17 cellular contexts compared by ENCODE assay signal in genomic region chr1:53683986-53684740, GRCh38. TPM values are rescaled to one million over a fixed set of nuclear protein-coding genes. Genes with fewer than 3 reads are reported as not detected.
DNase-seq lines count a peak whose midpoint lies in the region; ATAC-seq and TF ChIP-seq lines count a peak whose summit lies in the region.
"Had no signal": no experiment of that assay in that cellular context is flagged by ENCODE, and none has a peak within 500 bp of the region (broad histone marks: within the 10 kb centered on the region; RNA-seq: fewer than 3 reads in every experiment).

No MANE protein-coding gene starts in this region.

- intact Hi-C loops in IMR-90 (cut with micrococcal nuclease) (no loop called here), ascending aorta (cut with DNase I) (loop anchor here (5.0 kb wide), 1 partner anchor 197 kb away; no protein-coding TSS in a partner anchor)

- peak overlapping the region; percentile 83 for H2AK5ac ChIP-seq in IMR-90 (ENCODE audit: low read depth, low read length)

- H3K4me3 ChIP-seq in IMR-90 (ENCODE audit: insufficient read depth, low read depth, low read length) (no peak overlapping the region), osteoblast (ENCODE audit: insufficient read depth, low read length) (no peak overlapping the region), ascending aorta (no peak overlapping the region)
- H3K4me3 ChIP-seq: A549 had no signal

- H4K20me1 ChIP-seq in IMR-90 (ENCODE audit: insufficient read depth, low read length) (peaks cover 35% of the 10 kb centered on the region), osteoblast (ENCODE audit: insufficient read depth, low read length) (peaks cover 69% of the 10 kb centered on the region)

- no peaks in the 10 kb centered on the region for H3K9me3 Mint-ChIP-seq in chondrocyte (ENCODE audit: low read depth)
- H3K9me3 Mint-ChIP-seq: central memory CD8-positive, alpha-beta T cell had no signal

- no peak overlapping the region for H3K9ac ChIP-seq in IMR-90 (ENCODE audit: low read depth, low read length)

- no peak for ATAC-seq in IMR-90 (ENCODE audit: low read depth)
- no peak for ATAC-seq in GM18498 (IDR thresholded peaks at IDR 0.05; ENCODE audit: unreplicated experiment)

- in situ Hi-C loops in IMR-90 (cut with MboI; ENCODE audit: low sequenced_read_pairs), result no loop called here

- peak; percentile 11 to 25 for DNase-seq in NCI-H524 (lab: John Stamatoyannopoulos, UW)
- no peak for DNase-seq in NCI-H524 treated with DMSO at 0.1 percent for 48 hours (lab: John Stamatoyannopoulos, UW)
- no peak for DNase-seq in IMR-90
- no peak for DNase-seq in chondrocyte (ENCODE audit: low spot score)
- peak; percentile 81 for DNase-seq in osteoblast (ENCODE audit: insufficient read length, low spot score, missing footprints)
- no peak for DNase-seq in ascending aorta (ENCODE audit: low spot score in 2 of 2)
- DNase-seq in putamen (ENCODE audit: low spot score), result no peak
- DNase-seq: activated CD8-positive, alpha-beta memory T cell treated with anti-CD3 and anti-CD28 coated beads for 24 hours; DMS153; erythroblast; NCI-H510A; SIG-M5 had no signal

- H2BK5ac ChIP-seq in IMR-90 (ENCODE audit: low read depth, low read length, poor library complexity, severe bottlenecking), result peak overlapping the region; percentile 21

- H2AFZ ChIP-seq in IMR-90 (replicated peaks; ENCODE audit: low read length, poor library complexity) (peak overlapping the region; percentile 16), osteoblast (ENCODE audit: low read length) (no peak overlapping the region)

- H2AK9ac ChIP-seq in IMR-90 (replicated peaks; ENCODE audit: low read depth, low read length, poor library complexity), result peak overlapping the region; percentile 38

- dilution Hi-C loops in IMR-90 (cut with HindIII; ENCODE audit: low sequenced_read_pairs, unreplicated experiment), result no loop called here

- H3K56ac ChIP-seq in IMR-90 (ENCODE audit: extremely low read depth, insufficient read depth, low read length), result no peak overlapping the region

- peak overlapping the region; percentile 84 for H2BK20ac ChIP-seq in IMR-90 (ENCODE audit: low read depth, low read length)

- TF ChIP-seq CTCF in IMR-90 (conservative IDR thresholded peaks at IDR 0.05; ENCODE audit: low read depth, low read length), result peak; percentile 28
- TF ChIP-seq CTCF in chondrocyte (IDR thresholded peaks at IDR 0.05), result peak; percentile 67
- TF ChIP-seq CTCF in osteoblast (IDR thresholded peaks at IDR 0.05; ENCODE audit: extremely low read depth, low read depth, low read length), result peak; percentile 15
- TF ChIP-seq CTCF in ascending aorta (IDR thresholded peaks at IDR 0.05), result no peak

- no TSS peak for BruUV-seq in IMR-90 (replicated peaks; lab: Mats Ljungman, UMichigan)

- no peak for TF ChIP-seq RAD21 in IMR-90 (IDR thresholded peaks at IDR 0.05; ENCODE audit: low read length)

- H4K5ac ChIP-seq in IMR-90 (ENCODE audit: low read depth, low read length), result no peak overlapping the region

- no peaks in the 10 kb centered on the region for H3K27me3 Mint-ChIP-seq in chondrocyte (ENCODE audit: low read depth)

- H4K91ac ChIP-seq in IMR-90 (ENCODE audit: insufficient read depth, low read depth, low read length), result peak overlapping the region; percentile 86

- peaks cover 0 to 48% of the 10 kb centered on the region in 2 experiments; a peak in 3 of 4 replicates for H3K79me1 ChIP-seq in IMR-90 (ENCODE audit: low read depth in 1 of 2, low read length in 2 of 2)

- no peaks in the 10 kb centered on the region for H3K36me3 Mint-ChIP-seq in chondrocyte (ENCODE audit: low read depth)

- H3K9me1 ChIP-seq in IMR-90 (ENCODE audit: insufficient read depth, low read length), result peaks cover 20% of the 10 kb centered on the region

- POLR2A ChIA-PET in IMR-90 (lab: Charles Lee; ENCODE audit: unreplicated experiment), result no interaction called here

- H3K27ac ChIP-seq in IMR-90 (ENCODE audit: insufficient read depth, low read length), result no peak overlapping the region; the same call in 1 of the 2 replicates
- H3K27ac ChIP-seq in osteoblast (ENCODE audit: low read depth, low read length), result no peak overlapping the region
- H3K27ac ChIP-seq in ascending aorta, result no peak overlapping the region
- H3K27ac ChIP-seq: A549 had no signal

- H4K8ac ChIP-seq in IMR-90 (ENCODE audit: low read depth in 2 of 2, low read length in 2 of 2), result peak overlapping the region in 1 of 2 experiments; percentile 37; a peak in 1 of 4 replicates

- H3K79me2 ChIP-seq in osteoblast (ENCODE audit: insufficient read depth, low read length), result no peaks in the 10 kb centered on the region

- CTCF ChIA-PET in IMR-90 (lab: Yijun Ruan, JAX), result no interaction called here

- H3K4me1 Mint-ChIP-seq in chondrocyte (ENCODE audit: low read depth), result peaks cover 83% of the 10 kb centered on the region

- no peaks in the 10 kb centered on the region for H3K27me3 ChIP-seq in IMR-90 (ENCODE audit: control insufficient read depth, insufficient read depth, low read length)
- H3K27me3 ChIP-seq in osteoblast (ENCODE audit: insufficient read depth, low read length), result no peaks in the 10 kb centered on the region
- no peaks in the 10 kb centered on the region for H3K27me3 ChIP-seq in ascending aorta

- H3K4me3 Mint-ChIP-seq in chondrocyte (ENCODE audit: unreplicated experiment), result peak overlapping the region; percentile 73
- H3K4me3 Mint-ChIP-seq: central memory CD8-positive, alpha-beta T cell had no signal

- peak overlapping the region; percentile 64; the same call in 1 of the 2 replicates for H3K14ac ChIP-seq in IMR-90 (replicated peaks; ENCODE audit: low read depth, low read length)

- no peaks in the 10 kb centered on the region for H3K9me3 ChIP-seq in IMR-90 (ENCODE audit: control insufficient read depth, insufficient read depth, low read length)
- H3K9me3 ChIP-seq in osteoblast (ENCODE audit: low read depth, low read length), result no peaks in the 10 kb centered on the region
- H3K9me3 ChIP-seq in ascending aorta, result no peaks in the 10 kb centered on the region
- H3K9me3 ChIP-seq: A549 had no signal

- H2BK120ac ChIP-seq in IMR-90 (ENCODE audit: low read depth, low read length), result peak overlapping the region; percentile 89

- peaks cover 28% of the 10 kb centered on the region for H3K4me1 ChIP-seq in IMR-90 (ENCODE audit: control insufficient read depth, insufficient read depth, low read length)
- H3K4me1 ChIP-seq in osteoblast (ENCODE audit: insufficient read depth, low read length), result no peaks in the 10 kb centered on the region
- no peaks in the 10 kb centered on the region for H3K4me1 ChIP-seq in ascending aorta
- H3K4me1 ChIP-seq: A549 had no signal

- WGBS in IMR-90 (ENCODE audit: extremely low coverage in 2 of 2, insufficient read length in 1 of 2), 2 experiments, result 100% methylated on average over 1 of the region's 3 CpGs; no CpG with 5 or more reads in 1 of the 2 experiments

- TF ChIP-seq POLR2A in IMR-90 (IDR thresholded peaks at IDR 0.05; ENCODE audit: low read depth, low read length), result no peak

- peak overlapping the region; percentile 95 for H3K27ac Mint-ChIP-seq in chondrocyte (ENCODE audit: unreplicated experiment)

- peak overlapping the region; percentile 87 for H3K4ac ChIP-seq in IMR-90 (ENCODE audit: low read depth, low read length)

- H3K23ac ChIP-seq in IMR-90 (ENCODE audit: low read depth, low read length), result peak overlapping the region; percentile 87; the same call in 1 of the 2 replicates

- H2BK15ac ChIP-seq in IMR-90 (ENCODE audit: low read depth, low read length), result peak overlapping the region; percentile 29; the same call in 2 of the 3 replicates

- H3K36me3 ChIP-seq in IMR-90 (ENCODE audit: control insufficient read depth, insufficient read depth, low read length) (no peaks in the 10 kb centered on the region), osteoblast (ENCODE audit: insufficient read depth, low read length) (no peaks in the 10 kb centered on the region), ascending aorta (no peaks in the 10 kb centered on the region)

- H3K4me2 ChIP-seq in IMR-90 (ENCODE audit: low read depth, low read length), result no peak overlapping the region
- H3K4me2 ChIP-seq in osteoblast (ENCODE audit: insufficient read depth, low read length), result no peak overlapping the region

- H3K18ac ChIP-seq in IMR-90 (ENCODE audit: low read depth, low read length), result no peak overlapping the region

TF ChIP-seq in IMR-90, 13 proteins besides CTCF, POLR2A, EP300 and RAD21 (continues in another document):
- TF ChIP-seq RCOR1 (IDR thresholded peaks at IDR 0.05; ENCODE audit: insufficient replicate concordance, low read length) (no peak), RFX5 (IDR thresholded peaks at IDR 0.05; ENCODE audit: low read depth, low read length) (no peak), MAFK (IDR thresholded peaks at IDR 0.05; ENCODE audit: low read depth, low read length) (no peak), CHD1 (IDR thresholded peaks at IDR 0.05; ENCODE audit: low read depth, low read length) (no peak), NFE2L2 (IDR thresholded peaks at IDR 0.05; ENCODE audit: low read depth, low read length) (no peak), MAZ (IDR thresholded peaks at IDR 0.05; ENCODE audit: borderline replicate concordance, low read depth, low read length) (no peak), ELK1 (IDR thresholded peaks at IDR 0.05; ENCODE audit: borderline replicate concordance, low read depth, low read length) (no peak), FOS (IDR thresholded peaks at IDR 0.05; ENCODE audit: low read depth, low read length) (no peak), CEBPB (IDR thresholded peaks at IDR 0.05; ENCODE audit: low read depth, low read length) (no peak)
- TF ChIP-seq, protein P1, sequence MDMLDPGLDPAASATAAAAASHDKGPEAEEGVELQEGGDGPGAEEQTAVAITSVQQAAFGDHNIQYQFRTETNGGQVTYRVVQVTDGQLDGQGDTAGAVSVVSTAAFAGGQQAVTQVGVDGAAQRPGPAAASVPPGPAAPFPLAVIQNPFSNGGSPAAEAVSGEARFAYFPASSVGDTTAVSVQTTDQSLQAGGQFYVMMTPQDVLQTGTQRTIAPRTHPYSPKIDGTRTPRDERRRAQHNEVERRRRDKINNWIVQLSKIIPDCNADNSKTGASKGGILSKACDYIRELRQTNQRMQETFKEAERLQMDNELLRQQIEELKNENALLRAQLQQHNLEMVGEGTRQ (IDR thresholded peaks at IDR 0.05; ENCODE audit: low read depth, low read length), result no peak

RNA-seq across cellular contexts. Expression of gene GLIS1, which starts 54.8 kb away (rescaled TPM):
- 0.18 and 0.28 TPM in 2 replicates for total RNA-seq in IMR-90 (2012; rRNA removed)
- 2.3 and 3.5 TPM in 2 replicates for polyA plus RNA-seq in IMR-90 (2012; rRNA removed)
- 1.5 and 3.3 TPM in 2 replicates for polyA plus RNA-seq in IMR-90 (2012; cell fraction: cytosol; rRNA removed)
- polyA plus RNA-seq in IMR-90 (2012; cell fraction: nucleus; rRNA removed; ENCODE audit: low replicate concordance), result 6.1 and 16.8 TPM in 2 replicates
- total RNA-seq in chondrocyte, result 17.3 to 36.2 TPM (median 17.4 TPM) in 3 replicates
- total RNA-seq in osteoblast, result 2.4 and 2.9 TPM in 2 replicates
- not detected for total RNA-seq in ascending aorta
- total RNA-seq: lung microvascular endothelial cell, temporal lobe had no signal

Comparison
In these comparisons a context has a peak if more than half of its experiments do, and no peak if none do; other contexts are left out.
1. DNase-seq: peak in NCI-H524 (2 of 2) and osteoblast (single experiment); none in NCI-H524 treated with DMSO at 0.1 percent for 48 hours (single experiment), IMR-90 (single experiment), chondrocyte (single experiment), ascending aorta (0 of 2) and putamen (single experiment).
2. CTCF ChIP-seq: peak in IMR-90 (single experiment), chondrocyte (single experiment) and osteoblast (single experiment); none in ascending aorta (0 of 3).